Comparison of ENCODE assay signal across 13 cellular contexts in genomic region chr1:172654535-172654934, GRCh38. TPM values are rescaled to one million over a fixed set of nuclear protein-coding genes. Genes with fewer than 3 reads are reported as not detected.
DNase-seq lines count a peak whose midpoint lies in the region; ATAC-seq, FAIRE-seq and TF ChIP-seq lines count a peak whose summit lies in the region.
"Had no signal": no experiment of that assay in that cellular context is flagged by ENCODE, and none has a peak within 500 bp of the region (broad histone marks: within the 10 kb centered on the region; RNA-seq: fewer than 3 reads in every experiment).

No MANE protein-coding gene starts in this region.

- H3K27me3 Mint-ChIP-seq in natural killer cell treated with Interleukin-12 subunit alpha and Interleukin-12 subunit beta and Interleukin-15 and Interleukin-18, amount 100 ng/mL, for 72 hours, result no peaks in the 10 kb centered on the region
- no peaks in the 10 kb centered on the region for H3K27me3 Mint-ChIP-seq in natural killer cell (ENCODE audit: low read depth in 2 of 2)
- H3K27me3 Mint-ChIP-seq in H9 (ENCODE audit: low read depth), result no peaks in the 10 kb centered on the region
- H3K27me3 Mint-ChIP-seq: CD4-positive, alpha-beta memory T cell; dendritic cell treated with granulocyte-macrophage colony-stimulating factor and Interleukin-4, amounts not matched to agents 40 ng/mL and 50 ng/mL, for 4 days had no signal

- TF ChIP-seq CTCF in natural killer cell (IDR thresholded peaks at IDR 0.05), result no peak
- TF ChIP-seq CTCF in OCI-LY3 (IDR thresholded peaks at IDR 0.05; ENCODE audit: low read depth, low read length), result no peak
- no peak for TF ChIP-seq CTCF in H9 (conservative IDR thresholded peaks at IDR 0.05)

- H3K4me1 Mint-ChIP-seq in natural killer cell treated with Interleukin-12 subunit alpha and Interleukin-12 subunit beta and Interleukin-15 and Interleukin-18, amount 100 ng/mL, for 72 hours (ENCODE audit: low read depth in 2 of 2), result peaks cover 28 to 48% of the 10 kb centered on the region in 2 donors
- H3K4me1 Mint-ChIP-seq in natural killer cell (peaks cover 26 to 35% of the 10 kb centered on the region in 2 donors), H9 (no peaks in the 10 kb centered on the region; a peak in 1 of 4 replicates)

- no peak overlapping the region for H3K56ac ChIP-seq in H9 (ENCODE audit: insufficient read length, low read depth, low read length)

- intact Hi-C loops in natural killer cell (cut with micrococcal nuclease), result no loop called here

- ATAC-seq in natural killer cell treated with Interleukin-12 subunit alpha and Interleukin-12 subunit beta and Interleukin-15 and Interleukin-18, amount 100 ng/mL, for 72 hours, result peak in 1 of 2 donors; percentile 56
- no peak for ATAC-seq in natural killer cell

- H3K79me1 ChIP-seq in H9 (ENCODE audit: insufficient read depth, low read depth, low read length, poor library complexity, severe bottlenecking), result no peaks in the 10 kb centered on the region

- H3K4ac ChIP-seq in H9 (ENCODE audit: low read depth, low read length), result no peak overlapping the region

- H2AK5ac ChIP-seq in H9 (ENCODE audit: insufficient read length, low read length), result no peak overlapping the region

- FAIRE-seq in urothelium cell line (lab: Jason Lieb, UNC), result no peak

- H3K9me3 ChIP-seq in OCI-LY3 (ENCODE audit: insufficient read depth, low read length), result no peaks in the 10 kb centered on the region
- H3K9me3 ChIP-seq in H9 (ENCODE audit: control insufficient read depth, low read depth, low read length), result no peaks in the 10 kb centered on the region

- H3T11ph ChIP-seq in H9 (ENCODE audit: low read length), result no peak overlapping the region

- H3K4me1 ChIP-seq in OCI-LY3 (ENCODE audit: low read length) (peaks cover 16% of the 10 kb centered on the region), H9 (ENCODE audit: insufficient read depth, low read length) (no peaks in the 10 kb centered on the region)

- H3K18ac ChIP-seq in H9 (ENCODE audit: insufficient read length, low read depth, low read length), result no peak overlapping the region

- H4K91ac ChIP-seq in H9 (ENCODE audit: insufficient read length, low read depth, low read length), result no peak overlapping the region

- H3K9me3 Mint-ChIP-seq in natural killer cell treated with Interleukin-12 subunit alpha and Interleukin-12 subunit beta and Interleukin-15 and Interleukin-18, amount 100 ng/mL, for 72 hours, result no peaks in the 10 kb centered on the region
- H3K9me3 Mint-ChIP-seq in natural killer cell (no peaks in the 10 kb centered on the region), H9 (no peaks in the 10 kb centered on the region)
- H3K9me3 Mint-ChIP-seq: activated T-helper 2 cell treated with anti-CD3 and anti-CD28 coated beads, Interferon-gamma antibody, Interleukin-2, Interleukin-4, amounts not matched to agents 10 μg/mL and 5 μg/mL and 100 μg/mL, durations not matched to agents 14 hours and 24 hours and 36 hours; CD4-positive, alpha-beta memory T cell; dendritic cell treated with granulocyte-macrophage colony-stimulating factor and Interleukin-4, amounts not matched to agents 40 ng/mL and 50 ng/mL, for 4 days had no signal

- no peak overlapping the region for H3K9ac ChIP-seq in OCI-LY3 (ENCODE audit: low read length)
- H3K9ac ChIP-seq in H9 (ENCODE audit: extremely low read depth, insufficient read length, low read length), result no peak overlapping the region

- H3K27ac ChIP-seq in OCI-LY3 (ENCODE audit: low read length) (no peak overlapping the region), H9 (ENCODE audit: insufficient read length, low read depth, low read length) (no peak overlapping the region)
- H3K27ac ChIP-seq: skin epidermis had no signal

- H2BK20ac ChIP-seq in H9 (ENCODE audit: low read depth, low read length, poor library complexity, severe bottlenecking), result no peak overlapping the region

- H4K20me1 ChIP-seq in OCI-LY3 (ENCODE audit: insufficient read depth, low read length) (no peaks in the 10 kb centered on the region), H9 (ENCODE audit: control insufficient read depth, insufficient read depth, insufficient read length) (no peaks in the 10 kb centered on the region)

- DNase-seq in natural killer cell treated with Interleukin-12 subunit alpha and Interleukin-12 subunit beta and Interleukin-15 and Interleukin-18, amount 100 ng/mL, for 72 hours (ENCODE audit: low spot score), result no peak
- DNase-seq in natural killer cell (no peak), dermis blood vessel endothelial cell (peak; percentile 24), urothelium cell line (ENCODE audit: low spot score) (peak; percentile 63), GF-D8 (lab: John Stamatoyannopoulos, UW) (no peak), foreskin melanocyte (no peak), H9 (no peak)
- DNase-seq: CD4-positive, alpha-beta memory T cell; NCI-H2081 had no signal

- peaks cover 38% of the 10 kb centered on the region for H3K27me3 ChIP-seq in OCI-LY3 (ENCODE audit: low read depth, low read length)
- H3K27me3 ChIP-seq in H9 (ENCODE audit: insufficient read depth, low read length), result no peaks in the 10 kb centered on the region

- no peaks in the 10 kb centered on the region for H3K23me2 ChIP-seq in H9 (ENCODE audit: insufficient read length, low read depth, low read length, poor library complexity, severe bottlenecking)

- H2BK5ac ChIP-seq in H9 (ENCODE audit: insufficient read length, low read length), result no peak overlapping the region

- no peak overlapping the region for H4K5ac ChIP-seq in H9 (ENCODE audit: insufficient read length, low read depth, low read length)

- H3K14ac ChIP-seq in H9 (ENCODE audit: insufficient read depth, low read length), result no peak overlapping the region

- H2BK15ac ChIP-seq in H9 (ENCODE audit: low read depth, low read length), result no peak overlapping the region

- no peak overlapping the region for H3K23ac ChIP-seq in H9 (ENCODE audit: insufficient read length, low read depth, low read length)

- peak overlapping the region; percentile 51 for H3K4me3 Mint-ChIP-seq in natural killer cell treated with Interleukin-12 subunit alpha and Interleukin-12 subunit beta and Interleukin-15 and Interleukin-18, amount 100 ng/mL, for 72 hours
- H3K4me3 Mint-ChIP-seq in natural killer cell (no peak overlapping the region), H9 (no peak overlapping the region)
- H3K4me3 Mint-ChIP-seq: CD4-positive, alpha-beta memory T cell; dendritic cell treated with granulocyte-macrophage colony-stimulating factor and Interleukin-4, amounts not matched to agents 40 ng/mL and 50 ng/mL, for 4 days had no signal

- no peaks in the 10 kb centered on the region for H3K79me2 ChIP-seq in OCI-LY3 (ENCODE audit: low read length)
- H3K79me2 ChIP-seq in H9 (ENCODE audit: insufficient read depth, low read length), result no peaks in the 10 kb centered on the region

- no peak overlapping the region for H2BK120ac ChIP-seq in H9 (ENCODE audit: low read depth, low read length, poor library complexity, severe bottlenecking)

- H2AFZ ChIP-seq in OCI-LY3 (ENCODE audit: low read depth, low read length), result no peak overlapping the region
- H2AFZ ChIP-seq in H9 (ENCODE audit: low read length), result no peak overlapping the region

- H4K8ac ChIP-seq in H9 (replicated peaks; ENCODE audit: insufficient read length, low read depth, low read length), result no peak overlapping the region

- H3K36me3 ChIP-seq in OCI-LY3 (replicated peaks; ENCODE audit: low read depth, low read length), result no peaks in the 10 kb centered on the region

- H3K27ac Mint-ChIP-seq in natural killer cell treated with Interleukin-12 subunit alpha and Interleukin-12 subunit beta and Interleukin-15 and Interleukin-18, amount 100 ng/mL, for 72 hours, result peak overlapping the region; percentile 29 to 47
- H3K27ac Mint-ChIP-seq in natural killer cell (no peak overlapping the region), H9 (peak overlapping the region in 1 of 3 experiments; percentile 69; a peak in 1 of 7 replicates)
- H3K27ac Mint-ChIP-seq: activated T-helper 2 cell treated with anti-CD3 and anti-CD28 coated beads, Interferon-gamma antibody, Interleukin-2, Interleukin-4, amounts not matched to agents 10 μg/mL and 5 μg/mL and 100 μg/mL, durations not matched to agents 14 hours and 24 hours and 36 hours; CD4-positive, alpha-beta memory T cell; dendritic cell treated with granulocyte-macrophage colony-stimulating factor and Interleukin-4, amounts not matched to agents 40 ng/mL and 50 ng/mL, for 4 days had no signal

- H3K36me3 Mint-ChIP-seq in natural killer cell treated with Interleukin-12 subunit alpha and Interleukin-12 subunit beta and Interleukin-15 and Interleukin-18, amount 100 ng/mL, for 72 hours, result no peaks in the 10 kb centered on the region
- no peaks in the 10 kb centered on the region for H3K36me3 Mint-ChIP-seq in natural killer cell
- H3K36me3 Mint-ChIP-seq in H9 (ENCODE audit: insufficient read depth in 1 of 3, low read depth in 3 of 3), result no peaks in the 10 kb centered on the region

- WGBS in H9 (ENCODE audit: extremely low coverage, insufficient read length, low lambda C conversion rate), result no CpG with 5 or more reads among the region's 2 CpGs

- H3K4me3 ChIP-seq in OCI-LY3 (ENCODE audit: low read length), result no peak overlapping the region
- H3K4me3 ChIP-seq: skin epidermis had no signal

- H3K4me2 ChIP-seq in OCI-LY3 (ENCODE audit: low read length) (peak overlapping the region; percentile 11; the same call in 1 of the 2 replicates), H9 (ENCODE audit: insufficient read depth, insufficient read length, low read length) (no peak overlapping the region)

- no peak overlapping the region for H2BK12ac ChIP-seq in H9 (ENCODE audit: insufficient read length, low read depth, low read length)

RNA-seq across cellular contexts. Expression of gene FASLG, which starts 4.4 kb away (rescaled TPM):
- 100 to 1,000 TPM in 1 of 2 donors, 10 to 100 TPM in 1; 80.6 to 195 TPM for total RNA-seq in natural killer cell treated with Interleukin-12 subunit alpha and Interleukin-12 subunit beta and Interleukin-15 and Interleukin-18, amount 100 ng/mL, for 72 hours
- total RNA-seq in natural killer cell, result 10 to 100 TPM; 22.1 to 44.5 (median 24.1) TPM
- not detected in 2 replicates for total RNA-seq in dermis blood vessel endothelial cell
- not detected in 2 replicates for total RNA-seq in H9 (2021)

Comparison
In these comparisons a context has a peak if more than half of its experiments do, and no peak if none do; other contexts are left out.
1. H3K27ac Mint-ChIP-seq: peak in natural killer cell treated with Interleukin-12 subunit alpha and Interleukin-12 subunit beta and Interleukin-15 and Interleukin-18, amount 100 ng/mL, for 72 hours (2 of 2); none in natural killer cell (0 of 2).
2. DNase-seq: peak in dermis blood vessel endothelial cell (single experiment) and urothelium cell line (single experiment); none in natural killer cell treated with Interleukin-12 subunit alpha and Interleukin-12 subunit beta and Interleukin-15 and Interleukin-18, amount 100 ng/mL, for 72 hours (single experiment), natural killer cell (single experiment), GF-D8 (single experiment), foreskin melanocyte (single experiment) and H9 (single experiment).
3. RNA of gene FASLG, which starts 4.4 kb away (total RNA-seq): 80.6 to 195 TPM in natural killer cell treated with Interleukin-12 subunit alpha and Interleukin-12 subunit beta and Interleukin-15 and Interleukin-18, amount 100 ng/mL, for 72 hours and 22.1 to 44.5 TPM in natural killer cell; not detected in dermis blood vessel endothelial cell and not detected in H9; every median in the first group is over 10 times any median in the second.